ENCODE assay signal across 17 cellular contexts in genomic region chr15:60673156-60673555, GRCh38.
DNase-seq lines count a peak whose midpoint lies in the region; ATAC-seq, FAIRE-seq and TF ChIP-seq lines count a peak whose summit lies in the region.
"Had no signal": no experiment of that assay in that cellular context is flagged by ENCODE, and none has a peak within 500 bp of the region (broad histone marks: within the 10 kb centered on the region; RNA-seq: fewer than 3 reads in every experiment).

No MANE protein-coding gene starts in this region.

- intact Hi-C loops in sigmoid colon (cut with DNase I) = no loop called here

- H3K4me3 ChIP-seq in smooth muscle cell (no peak overlapping the region), SK-N-SH (ENCODE audit: low read depth in 2 of 2, low read length in 1 of 2) (no peak overlapping the region), sigmoid colon (no peak overlapping the region)
- H3K4me3 ChIP-seq: A549, GM12878, Peyer's patch, SJSA1 had no signal

- ATAC-seq in T-helper 17 cell = no peak

- peaks cover 8% of the 10 kb centered on the region for H3K36me3 Mint-ChIP-seq in T-helper 17 cell (ENCODE audit: low read depth)

- peak overlapping the region; percentile 81 for H3K27ac Mint-ChIP-seq in T-helper 17 cell

- no peak overlapping the region for H3K4me3 Mint-ChIP-seq in T-helper 17 cell

- no peak overlapping the region for H3K27ac ChIP-seq in smooth muscle cell (ENCODE audit: low read depth)
- H3K27ac ChIP-seq in SK-N-SH (ENCODE audit: low read depth in 2 of 2, low read length in 1 of 2) = peak overlapping the region in 1 of 2 experiments; percentile 67; a peak in 1 of 4 replicates
- peak overlapping the region in 1 of 4 donors; percentile 59 for H3K27ac ChIP-seq in sigmoid colon
- H3K27ac ChIP-seq: A549, SJSA1 had no signal

- no peaks in the 10 kb centered on the region for H3K27me3 Mint-ChIP-seq in T-helper 17 cell

- H4K20me1 ChIP-seq in smooth muscle cell (ENCODE audit: low read depth) (peaks cover 25% of the 10 kb centered on the region), SK-N-SH (ENCODE audit: insufficient read depth) (no peaks in the 10 kb centered on the region)

- DNase-seq in GM18507 (ENCODE audit: extremely low spot score, insufficient read length, low read depth) = no peak
- no peak for DNase-seq in T-helper 17 cell
- DNase-seq in myocyte (ENCODE audit: low read depth) = peak; percentile 70
- no peak for DNase-seq in smooth muscle cell (lab: John Stamatoyannopoulos, UW; ENCODE audit: unreplicated experiment)
- no peak for DNase-seq in COLO829 (ENCODE audit: low spot score)
- no peak for DNase-seq in SK-N-SH
- DNase-seq in sigmoid colon = no peak
- DNase-seq: DND-41, KG1, NCI-H2227 treated with DMSO at 0.1 percent for 48 hours, NCI-H510A, Peyer's patch had no signal

- POLR2A ChIA-PET in SK-N-SH (lab: Yijun Ruan, JAX) = no interaction called here

- H3K9ac ChIP-seq in smooth muscle cell (ENCODE audit: low read depth) (peak overlapping the region; percentile 21), SK-N-SH (no peak overlapping the region)

- H3K9me3 ChIP-seq in T-helper 17 cell (ENCODE audit: control insufficient read depth, low read length, poor library complexity, severe bottlenecking) (no peaks in the 10 kb centered on the region), smooth muscle cell (replicated peaks; ENCODE audit: low read depth) (no peaks in the 10 kb centered on the region), SK-N-SH (no peaks in the 10 kb centered on the region), sigmoid colon (no peaks in the 10 kb centered on the region)
- H3K9me3 ChIP-seq: BE2C, Peyer's patch, SJSA1 had no signal

- H3K4me2 ChIP-seq in smooth muscle cell (no peak overlapping the region), SK-N-SH (no peak overlapping the region)
- H3K4me2 ChIP-seq: A549 had no signal

- H3K79me2 ChIP-seq in smooth muscle cell (ENCODE audit: low read depth) = no peaks in the 10 kb centered on the region
- no peaks in the 10 kb centered on the region for H3K79me2 ChIP-seq in SK-N-SH (ENCODE audit: insufficient read depth)

- H3K4me1 Mint-ChIP-seq in T-helper 17 cell = peaks cover 24% of the 10 kb centered on the region

- H2AFZ ChIP-seq in smooth muscle cell (ENCODE audit: low read depth) (no peak overlapping the region), SK-N-SH (ENCODE audit: low read depth) (no peak overlapping the region)

- TF ChIP-seq CTCF in smooth muscle cell (IDR thresholded peaks at IDR 0.05; ENCODE audit: borderline replicate concordance, insufficient read depth, poor library complexity, severe bottlenecking) (no peak), SK-N-SH (IDR thresholded peaks at IDR 0.05) (no peak), sigmoid colon (IDR thresholded peaks at IDR 0.05) (no peak)

- WGBS in smooth muscle cell (ENCODE audit: low lambda C conversion rate) = 75% methylated on average over 3 of the region's 3 CpGs
- WGBS in SK-N-SH (ENCODE audit: low lambda C conversion rate) = 69% methylated on average over 3 of the region's 3 CpGs
- WGBS in sigmoid colon, 2 donors = 88% methylated on average over 3 of the region's 3 CpGs

- peaks cover 18% of the 10 kb centered on the region for H3K27me3 ChIP-seq in smooth muscle cell (ENCODE audit: low read depth)
- H3K27me3 ChIP-seq in SK-N-SH (ENCODE audit: insufficient read depth) = no peaks in the 10 kb centered on the region
- no peaks in the 10 kb centered on the region for H3K27me3 ChIP-seq in sigmoid colon
- H3K27me3 ChIP-seq: BE2C, Peyer's patch, SJSA1 had no signal

- FAIRE-seq in GM18507 (lab: Jason Lieb, UNC) = peak; percentile 38
- FAIRE-seq: H1 had no signal

- no peaks in the 10 kb centered on the region for H3K4me1 ChIP-seq in smooth muscle cell (ENCODE audit: low read depth)
- peaks cover 0 to 4% of the 10 kb centered on the region in 2 experiments; a peak in 2 of 4 replicates for H3K4me1 ChIP-seq in SK-N-SH (ENCODE audit: control insufficient read depth in 1 of 2, insufficient read depth in 2 of 2, low read depth in 1 of 2, low read length in 1 of 2)
- H3K4me1 ChIP-seq in sigmoid colon = peaks cover 0 to 24% (median 13%) of the 10 kb centered on the region in 4 donors
- H3K4me1 ChIP-seq: Peyer's patch had no signal

- CTCF ChIA-PET in SK-N-SH (lab: Yijun Ruan, JAX) = no interaction called here

- H3F3A ChIP-seq in smooth muscle cell (ENCODE audit: low read depth) (no peaks in the 10 kb centered on the region), SK-N-SH (replicated peaks; ENCODE audit: insufficient read depth) (peaks cover 3% of the 10 kb centered on the region)

- H3K9me2 ChIP-seq in SK-N-SH = no peaks in the 10 kb centered on the region

- H3K36me3 ChIP-seq in smooth muscle cell (ENCODE audit: low read depth) (no peaks in the 10 kb centered on the region), SK-N-SH (replicated peaks in 1 of 2; ENCODE audit: control insufficient read depth in 1 of 2, insufficient read depth in 2 of 2, low read length in 1 of 2) (no peaks in the 10 kb centered on the region), sigmoid colon (no peaks in the 10 kb centered on the region)
- H3K36me3 ChIP-seq: BE2C, Peyer's patch, SJSA1 had no signal

- no peak for TF ChIP-seq POLR2A in sigmoid colon (IDR thresholded peaks at IDR 0.05)

- TF ChIP-seq EP300 in SK-N-SH (IDR thresholded peaks at IDR 0.05; ENCODE audit: borderline replicate concordance in 1 of 2, low read depth in 1 of 2, low read length in 1 of 2) (no peak), sigmoid colon (IDR thresholded peaks at IDR 0.05) (no peak)

- no peak for TF ChIP-seq RAD21 in SK-N-SH (IDR thresholded peaks at IDR 0.05; ENCODE audit: low read length)

TF ChIP-seq in SK-N-SH, 30 proteins besides CTCF, POLR2A, EP300 and RAD21:
- TF ChIP-seq CHD2 (IDR thresholded peaks at IDR 0.05; ENCODE audit: low read length, partially characterized antibody) = no peak
- no peak for TF ChIP-seq EZH2phosphoT487 (IDR thresholded peaks at IDR 0.05; ENCODE audit: borderline replicate concordance, low read depth)
- TF ChIP-seq, protein P1, sequence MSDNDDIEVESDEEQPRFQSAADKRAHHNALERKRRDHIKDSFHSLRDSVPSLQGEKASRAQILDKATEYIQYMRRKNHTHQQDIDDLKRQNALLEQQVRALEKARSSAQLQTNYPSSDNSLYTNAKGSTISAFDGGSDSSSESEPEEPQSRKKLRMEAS (IDR thresholded peaks at IDR 0.05; ENCODE audit: low read depth) = no peak
- no peak for TF ChIP-seq MXI1 (IDR thresholded peaks at IDR 0.05; ENCODE audit: low read depth, low read length)
- no peak for TF ChIP-seq MEF2A (IDR thresholded peaks at IDR 0.05; ENCODE audit: borderline replicate concordance, low read depth)
- TF ChIP-seq FOSL2 (IDR thresholded peaks at IDR 0.05; ENCODE audit: borderline replicate concordance, low read depth) = no peak
- no peak for TF ChIP-seq YY1 (IDR thresholded peaks at IDR 0.05; ENCODE audit: low read depth)
- TF ChIP-seq USF2 (IDR thresholded peaks at IDR 0.05; ENCODE audit: borderline replicate concordance, low read depth, low read length) = no peak
- TF ChIP-seq GABPA (IDR thresholded peaks at IDR 0.05; ENCODE audit: low read depth) = no peak
- no peak for TF ChIP-seq TCF12 (IDR thresholded peaks at IDR 0.05)
- TF ChIP-seq TAF1 (IDR thresholded peaks at IDR 0.05; ENCODE audit: borderline replicate concordance, low read depth, low read length) = no peak
- no peak for TF ChIP-seq REST (IDR thresholded peaks at IDR 0.05; ENCODE audit: low read depth, low read length)
- TF ChIP-seq FOXM1 (IDR thresholded peaks at IDR 0.05; ENCODE audit: low read depth) = no peak
